20 cellular contexts compared by ENCODE assay signal in the genomic region with DNA sequence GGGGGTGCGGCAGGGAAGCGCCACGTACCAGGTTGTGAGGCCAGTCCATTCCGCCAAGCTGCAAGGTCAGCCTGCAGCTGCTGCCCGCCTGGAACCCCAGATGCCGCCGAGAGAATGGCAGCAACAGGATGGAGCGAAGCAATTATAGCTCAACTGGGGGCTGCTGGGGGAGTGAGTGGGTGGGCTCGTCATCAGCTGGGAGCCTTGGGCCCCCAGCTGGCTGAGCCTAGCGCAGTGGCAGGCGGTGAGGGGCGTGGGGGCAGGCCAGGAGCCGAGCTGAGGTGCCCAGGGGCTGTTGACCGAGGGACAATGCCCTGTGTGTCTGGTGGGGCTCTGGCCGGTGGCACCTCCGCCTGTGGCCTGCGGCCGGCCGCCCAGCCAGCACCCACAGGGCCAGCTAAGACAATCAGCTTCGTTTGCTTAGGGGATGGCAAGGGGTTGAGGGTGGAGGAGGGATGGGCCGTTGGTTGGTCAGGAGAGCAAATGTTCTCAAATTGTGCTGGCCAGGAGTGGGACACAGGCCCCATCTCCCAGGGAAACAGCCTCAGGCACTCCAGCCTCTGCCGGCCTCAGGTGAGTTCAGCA. TPM values are rescaled to one million over a fixed set of nuclear protein-coding genes. Genes with fewer than 3 reads are reported as not detected.
DNase-seq lines count a peak whose midpoint lies in the region; ATAC-seq and TF ChIP-seq lines count a peak whose summit lies in the region.
"Had no signal": no experiment of that assay in that cellular context is flagged by ENCODE, and none has a peak within 500 bp of the region (broad histone marks: within the 10 kb centered on the region; RNA-seq: fewer than 3 reads in every experiment).

A gene with protein sequence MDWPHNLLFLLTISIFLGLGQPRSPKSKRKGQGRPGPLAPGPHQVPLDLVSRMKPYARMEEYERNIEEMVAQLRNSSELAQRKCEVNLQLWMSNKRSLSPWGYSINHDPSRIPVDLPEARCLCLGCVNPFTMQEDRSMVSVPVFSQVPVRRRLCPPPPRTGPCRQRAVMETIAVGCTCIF (minus strand): TSS at position 116 of the 585 bp plus-strand sequence. CDS start 67 bp downstream, at position 49.

- peak within 1 kb of the TSS; percentile 88 to 91 for H2BK12ac ChIP-seq in mesenchymal stem cell (ENCODE audit: low read length in 2 of 2)

- peak within 1 kb of the TSS; percentile 68 to 86 for H3K18ac ChIP-seq in mesenchymal stem cell (ENCODE audit: low read depth in 1 of 2, low read length in 2 of 2)

- peak within 1 kb of the TSS; percentile 45 for H4K8ac ChIP-seq in mesenchymal stem cell (ENCODE audit: low read length)

- no peaks in the 10 kb centered on the region for H3K79me1 ChIP-seq in mesenchymal stem cell (replicated peaks; ENCODE audit: low read length, poor library complexity, severe bottlenecking)

- H4K91ac ChIP-seq in mesenchymal stem cell (ENCODE audit: low read length), result peak within 1 kb of the TSS; percentile 77

- H3K27ac ChIP-seq in right atrium auricular region, result peak within 1 kb of the TSS; percentile 89 to 93
- H3K27ac ChIP-seq in mesenchymal stem cell (ENCODE audit: low read length, poor library complexity, severe bottlenecking), result no peak within 1 kb of the TSS
- H3K27ac ChIP-seq in psoas muscle, result peak within 1 kb of the TSS; percentile 23
- peak within 1 kb of the TSS; percentile 86 to 96 for H3K27ac ChIP-seq in aorta (ENCODE audit: low read depth in 1 of 2, low read length in 2 of 2)
- H3K27ac ChIP-seq: KMS-11, lower lobe of right lung, SJSA1 had no signal

- intact Hi-C loops in left ventricle myocardium superior (cut with micrococcal nuclease), result no loop called here
- intact Hi-C loops in psoas muscle (cut with DNase I), result no loop called here
- intact Hi-C loops in aorta (cut with DNase I), result no loop called here

- H3K14ac ChIP-seq in mesenchymal stem cell (ENCODE audit: low read length in 2 of 2), result peak within 1 kb of the TSS in 1 of 2 experiments; percentile 38

- H3K4me3 ChIP-seq in right atrium auricular region (no peak within 1 kb of the TSS), mesenchymal stem cell (ENCODE audit: insufficient read depth in 1 of 2, low read depth in 1 of 2, low read length in 2 of 2) (no peak within 1 kb of the TSS), psoas muscle (no peak within 1 kb of the TSS), aorta (ENCODE audit: low read length in 2 of 2) (no peak within 1 kb of the TSS)
- H3K4me3 ChIP-seq: dorsolateral prefrontal cortex, lower lobe of right lung, SJSA1 had no signal

- 96% methylated on average over 20 of the region's 22 CpGs for WGBS in mesenchymal stem cell
- 70 to 82% (median 72%) methylated on average over 18 to 22 of the region's 22 CpGs for WGBS in psoas muscle, 3 donors
- 26% methylated on average over 21 to 22 of the region's 22 CpGs for WGBS in aorta, 2 donors

- no peak within 1 kb of the TSS for H3K4me2 ChIP-seq in mesenchymal stem cell (ENCODE audit: low read length, poor library complexity, severe bottlenecking)
- H3K4me2 ChIP-seq: KMS-11 had no signal

- H3K4me1 ChIP-seq in right atrium auricular region (peaks cover 0 to 47% of the 10 kb centered on the region in 2 donors), mesenchymal stem cell (ENCODE audit: control insufficient read depth, insufficient read depth, low read depth, low read length) (peaks cover 12% of the 10 kb centered on the region), psoas muscle (peaks cover 21% of the 10 kb centered on the region), aorta (ENCODE audit: control insufficient read depth in 1 of 2, insufficient read depth in 2 of 2, low read length in 2 of 2) (no peaks in the 10 kb centered on the region)

- DNase-seq in right atrium auricular region (ENCODE audit: low spot score) (no peak), left ventricle myocardium superior (no peak), mesenchymal stem cell (no peak), psoas muscle (no peak), aorta (peak in 1 of 2 donors; percentile 70), NCI-H446 (lab: John Stamatoyannopoulos, UW) (no peak)
- no peak for DNase-seq in activated T-cell treated with anti-CD3 and anti-CD28 coated beads, Interleukin-2, amount 50 U/mL, for 48 hours
- no peak for DNase-seq in stimulated activated naive CD4-positive, alpha-beta T cell treated with Interleukin-2 at 50 U/mL for 16 hours (lab: John Stamatoyannopoulos, UW)
- DNase-seq: ACHN; activated naive CD4-positive, alpha-beta T cell; CD4-positive, CD25-positive, alpha-beta regulatory T cell; dorsolateral prefrontal cortex; erythroblast; lower lobe of right lung; NCI-H1092; NCI-H524 treated with DMSO at 0.1 percent for 48 hours; OCI-M1; T1000 had no signal

- no peak within 1 kb of the TSS for H2BK5ac ChIP-seq in mesenchymal stem cell (ENCODE audit: low read depth, low read length, poor library complexity, severe bottlenecking)

- ATAC-seq in left ventricle myocardium superior (no peak), psoas muscle (no peak), aorta (ENCODE audit: low FRiP score) (no peak)
- ATAC-seq: lower lobe of right lung had no signal

- TF ChIP-seq CTCF in right atrium auricular region (IDR thresholded peaks at IDR 0.05) (no peak), psoas muscle (IDR thresholded peaks at IDR 0.05) (no peak)

- H3K23ac ChIP-seq in mesenchymal stem cell (ENCODE audit: low read length in 2 of 2), result no peak within 1 kb of the TSS

- H3K36me3 ChIP-seq in right atrium auricular region, result no peaks in the 10 kb centered on the region
- H3K36me3 ChIP-seq in mesenchymal stem cell (ENCODE audit: control insufficient read depth in 1 of 2, insufficient read depth in 2 of 2, low read depth in 1 of 2, low read length in 2 of 2), result no peaks in the 10 kb centered on the region
- H3K36me3 ChIP-seq in psoas muscle (ENCODE audit: insufficient read depth in 1 of 2, low read depth in 1 of 2), result no peaks in the 10 kb centered on the region
- H3K36me3 ChIP-seq in aorta (ENCODE audit: control insufficient read depth in 1 of 2, insufficient read depth in 2 of 2, low read length in 1 of 2), result no peaks in the 10 kb centered on the region
- H3K36me3 ChIP-seq: lower lobe of right lung, SJSA1 had no signal

- no peak within 1 kb of the TSS for H2AFZ ChIP-seq in mesenchymal stem cell (ENCODE audit: low read depth, low read length)

- H3K9ac ChIP-seq in mesenchymal stem cell (ENCODE audit: low read length), result no peak within 1 kb of the TSS
- H3K9ac ChIP-seq: KMS-11 had no signal

- H3K9me3 ChIP-seq in right atrium auricular region (no peaks in the 10 kb centered on the region), mesenchymal stem cell (ENCODE audit: control insufficient read depth, low read length) (no peaks in the 10 kb centered on the region), psoas muscle (no peaks in the 10 kb centered on the region), aorta (ENCODE audit: control insufficient read depth, low read length) (no peaks in the 10 kb centered on the region)
- H3K9me3 ChIP-seq: lower lobe of right lung, SJSA1 had no signal

- H2AK5ac ChIP-seq in mesenchymal stem cell (ENCODE audit: low read length, severe bottlenecking), result no peak within 1 kb of the TSS

- H2BK15ac ChIP-seq in mesenchymal stem cell (ENCODE audit: low read depth, poor library complexity, severe bottlenecking), result peak within 1 kb of the TSS; percentile 73

- H3K27me3 ChIP-seq in right atrium auricular region, result no peaks in the 10 kb centered on the region
- peaks cover 0 to 17% of the 10 kb centered on the region in 2 experiments for H3K27me3 ChIP-seq in mesenchymal stem cell (ENCODE audit: control insufficient read depth in 1 of 2, insufficient read depth in 1 of 2, low read length in 2 of 2)
- no peaks in the 10 kb centered on the region for H3K27me3 ChIP-seq in psoas muscle (ENCODE audit: insufficient read depth in 3 of 3, low read length in 2 of 3)
- H3K27me3 ChIP-seq in aorta (ENCODE audit: control insufficient read depth in 1 of 2, insufficient read depth in 2 of 2, low read length in 1 of 2), result no peaks in the 10 kb centered on the region
- H3K27me3 ChIP-seq: SJSA1 had no signal

- H3K4ac ChIP-seq in mesenchymal stem cell (ENCODE audit: low read depth in 1 of 2, low read length in 2 of 2), result peak within 1 kb of the TSS in 1 of 2 experiments; percentile 62

- peak within 1 kb of the TSS; percentile 39 for H2BK120ac ChIP-seq in mesenchymal stem cell (ENCODE audit: low read depth, low read length)

RNA-seq across cellular contexts. Expression of the gene that starts here (rescaled TPM):
- total RNA-seq in right atrium auricular region, result 1 to 10 TPM in 1 of 2 donors, under 1 TPM in 1; 0.83 to 2.9 TPM
- total RNA-seq in left ventricle myocardium superior, result not detected
- polyA plus RNA-seq in mesenchymal stem cell (2013, experiment 1 of 2), result 6.6 TPM
- polyA plus RNA-seq in mesenchymal stem cell (2013, experiment 2 of 2), result 6.3 TPM
- under 1 TPM in 1 of 4 donors, not detected in 3; 0.58 TPM for total RNA-seq in psoas muscle
- polyA plus RNA-seq in psoas muscle, result under 1 TPM in 2 of 3 donors, not detected in 1; 0.08 to 0.42 TPM
- 10 to 100 TPM in 1 of 2 donors, 1 to 10 TPM in 1; 2.8 to 18.0 TPM for total RNA-seq in aorta
- 1 to 10 TPM; 7.6 to 9.0 TPM for polyA plus RNA-seq in aorta
- total RNA-seq: CD4-positive, CD25-positive, alpha-beta regulatory T cell; lower lobe of right lung had no signal
- polyA plus RNA-seq: CD4-positive, CD25-positive, alpha-beta regulatory T cell had no signal

Comparison
In these comparisons a context has a peak if more than half of its experiments do, and no peak if none do; other contexts are left out.
1. RNA of the gene that starts here (polyA plus RNA-seq): 7.6 to 9.0 TPM in aorta; 0.08 to 0.42 TPM in psoas muscle; every median in the first group is over 4 times any median in the second.